Comparison of ENCODE assay signal across 24 cellular contexts in the genomic region with DNA sequence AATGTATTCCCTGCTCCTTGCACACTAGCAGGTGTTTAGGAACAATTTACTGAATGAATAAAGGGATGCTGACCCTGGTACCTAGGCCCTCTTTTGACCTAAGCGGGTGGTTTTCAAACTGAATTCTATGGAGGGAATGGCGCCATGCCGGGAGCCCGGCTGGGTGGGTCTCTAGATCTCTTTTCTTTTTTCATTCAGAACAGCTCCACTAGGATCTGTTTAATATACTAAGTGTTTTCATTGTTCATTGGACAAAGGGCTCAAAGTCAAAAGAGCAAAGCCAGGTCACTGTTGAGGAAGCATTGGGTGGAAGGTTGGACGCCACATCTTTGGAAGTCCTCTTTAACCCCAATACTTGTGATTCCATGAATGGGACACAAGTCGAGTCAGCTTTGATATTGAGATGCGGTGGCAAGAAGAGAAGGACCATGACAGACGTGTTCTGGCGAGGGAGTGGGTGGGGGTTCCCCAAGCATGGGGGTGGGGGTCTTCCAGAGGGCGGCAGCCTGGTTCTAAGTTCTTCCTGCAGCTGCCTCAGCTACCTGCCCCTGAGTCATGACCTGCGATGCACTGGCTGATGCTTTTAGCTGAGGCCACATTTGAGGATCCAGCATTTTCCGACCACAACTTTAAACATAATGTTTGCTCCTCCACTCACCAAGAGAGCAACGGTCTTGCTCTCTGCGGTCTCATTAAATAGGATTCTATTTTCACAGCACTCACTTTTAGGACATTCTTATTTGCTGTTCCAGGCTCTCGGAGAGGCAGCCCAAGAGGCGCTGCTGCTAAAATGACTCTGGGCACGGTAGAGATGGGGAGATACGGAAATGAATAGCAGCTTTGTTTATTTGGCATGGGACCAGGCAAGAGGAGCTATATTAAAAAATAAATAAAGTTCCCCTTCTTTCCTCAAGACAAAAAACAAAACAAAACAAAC.
A peak's percentile ranks its signal among the peaks of the same experiment; 100 is the strongest.
DNase-seq lines count a peak whose midpoint lies in the region; ATAC-seq, FAIRE-seq and TF ChIP-seq lines count a peak whose summit lies in the region.
"Had no signal": no experiment of that assay in that cellular context is flagged by ENCODE, and none has a peak within 500 bp of the region (broad histone marks: within the 10 kb centered on the region; RNA-seq: fewer than 3 reads in every experiment).

No MANE protein-coding gene starts in this region.

- TF ChIP-seq EP300 in gastroesophageal sphincter (IDR thresholded peaks at IDR 0.05) = no peak

- peak; percentile 90 for DNase-seq in H4 (ENCODE audit: low spot score)
- peak; percentile 51 for DNase-seq in NCI-H2029 (lab: John Stamatoyannopoulos, UW)
- DNase-seq in choroid plexus epithelial cell (ENCODE audit: low read depth) = peak; percentile 15
- no peak for DNase-seq in smooth muscle cell (lab: John Stamatoyannopoulos, UW; ENCODE audit: unreplicated experiment)
- no peak for DNase-seq in small intestine
- DNase-seq: activated CD4-positive, alpha-beta T cell treated with anti-CD3 and anti-CD28 coated beads for 4 hours; activated gamma-delta T cell; central memory CD4-positive, alpha-beta T cell; effector CD8-positive, alpha-beta T cell; esophagus squamous epithelium; heart right ventricle; immature natural killer cell; Karpas-422; NCI-H1417 treated with DMSO at 0.1 percent for 48 hours; occipital lobe; right cardiac atrium; stimulated activated naive B cell treated with anti-CD40 and anti-IgM and Interleukin-4, amounts not matched to agents 10 μg/mL and 1 μg/mL and 100 μg/mL, for 72 hours; T1000 had no signal

- H2AFZ ChIP-seq in smooth muscle cell (ENCODE audit: low read depth) = no peak overlapping the region

- no peak overlapping the region for H3K4me2 ChIP-seq in smooth muscle cell

- H3K27ac ChIP-seq in smooth muscle cell (ENCODE audit: low read depth) (peak overlapping the region; percentile 46), small intestine (ENCODE audit: low read depth in 1 of 2, low read length in 1 of 2) (no peak overlapping the region), gastroesophageal sphincter (no peak overlapping the region)
- H3K27ac ChIP-seq: SK-N-MC had no signal

- ATAC-seq in gastroesophageal sphincter (no peak), GM21526 (IDR thresholded peaks at IDR 0.05; ENCODE audit: low FRiP score, unreplicated experiment) (no peak)
- ATAC-seq: heart right ventricle; Panc1; right cardiac atrium; stimulated activated naive B cell treated with anti-CD40 and anti-IgM and Interleukin-4, amounts not matched to agents 10 μg/mL and 1 μg/mL and 100 μg/mL, for 72 hours had no signal

- no peaks in the 10 kb centered on the region for H4K20me1 ChIP-seq in smooth muscle cell (ENCODE audit: low read depth)

- 64% methylated on average over 18 of the region's 18 CpGs for WGBS in smooth muscle cell (ENCODE audit: low lambda C conversion rate)
- WGBS in small intestine, 3 donors = 72 to 80% (median 73%) methylated on average over 18 of the region's 18 CpGs
- 77 to 83% methylated on average over 10 to 11 of the region's 18 CpGs for WGBS in gastroesophageal sphincter (ENCODE audit: low coverage in 1 of 2), 2 donors

- H3K36me3 ChIP-seq in smooth muscle cell (ENCODE audit: low read depth) (no peaks in the 10 kb centered on the region), small intestine (ENCODE audit: control insufficient read depth in 2 of 2, insufficient read depth in 2 of 2, low read length in 2 of 2) (no peaks in the 10 kb centered on the region), gastroesophageal sphincter (no peaks in the 10 kb centered on the region)
- H3K36me3 ChIP-seq: esophagus squamous epithelium, heart right ventricle, tibial nerve had no signal

- no peak for FAIRE-seq in small intestine (lab: Jason Lieb, UNC)

- H3K4me3 ChIP-seq in choroid plexus epithelial cell (ENCODE audit: low read depth, low read length) (no peak overlapping the region), smooth muscle cell (no peak overlapping the region), small intestine (ENCODE audit: low read depth in 1 of 2, low read length in 2 of 2) (no peak overlapping the region), gastroesophageal sphincter (no peak overlapping the region)
- H3K4me3 ChIP-seq: esophagus squamous epithelium, heart right ventricle, SK-N-MC, tibial nerve had no signal

- TF ChIP-seq CTCF in choroid plexus epithelial cell (conservative IDR thresholded peaks at IDR 0.05; ENCODE audit: low read depth, low read length) (no peak), smooth muscle cell (IDR thresholded peaks at IDR 0.05; ENCODE audit: borderline replicate concordance, insufficient read depth, poor library complexity, severe bottlenecking) (no peak), gastroesophageal sphincter (IDR thresholded peaks at IDR 0.05) (no peak)

- H3F3A ChIP-seq in smooth muscle cell (ENCODE audit: low read depth) = peaks cover 19% of the 10 kb centered on the region

- no peaks in the 10 kb centered on the region for H3K27me3 ChIP-seq in smooth muscle cell (ENCODE audit: low read depth)
- H3K27me3 ChIP-seq in small intestine (ENCODE audit: control insufficient read depth in 2 of 2, insufficient read depth in 2 of 2, low read length in 2 of 2) = no peaks in the 10 kb centered on the region
- no peaks in the 10 kb centered on the region for H3K27me3 ChIP-seq in gastroesophageal sphincter
- H3K27me3 ChIP-seq: esophagus squamous epithelium, heart right ventricle, tibial nerve had no signal

- H3K9ac ChIP-seq in smooth muscle cell (ENCODE audit: low read depth) = no peak overlapping the region

- H3K79me2 ChIP-seq in smooth muscle cell (ENCODE audit: low read depth) = no peaks in the 10 kb centered on the region

- H3K9me3 ChIP-seq in smooth muscle cell (replicated peaks; ENCODE audit: low read depth) (no peaks in the 10 kb centered on the region), small intestine (ENCODE audit: control insufficient read depth, low read depth) (no peaks in the 10 kb centered on the region), gastroesophageal sphincter (no peaks in the 10 kb centered on the region)
- H3K9me3 ChIP-seq: Caco-2, esophagus squamous epithelium, heart right ventricle, tibial nerve had no signal

- TF ChIP-seq POLR2A in gastroesophageal sphincter (IDR thresholded peaks at IDR 0.05) = no peak

- H3K4me1 ChIP-seq in smooth muscle cell (ENCODE audit: low read depth) (peaks cover 24% of the 10 kb centered on the region), small intestine (ENCODE audit: control insufficient read depth in 2 of 2, insufficient read depth in 1 of 2, low read depth in 1 of 2, low read length in 1 of 2) (no peaks in the 10 kb centered on the region), gastroesophageal sphincter (peaks cover 0 to 18% (median 4%) of the 10 kb centered on the region in 3 donors)
- H3K4me1 ChIP-seq: Caco-2 had no signal

Comparison
In these comparisons a context has a peak if more than half of its experiments do, and no peak if none do; other contexts are left out.
1. DNase-seq: peak in H4 (single experiment), NCI-H2029 (single experiment) and choroid plexus epithelial cell (single experiment); none in smooth muscle cell (single experiment) and small intestine (single experiment).